Comparison of ENCODE assay signal across 8 cellular contexts in the genomic region with DNA sequence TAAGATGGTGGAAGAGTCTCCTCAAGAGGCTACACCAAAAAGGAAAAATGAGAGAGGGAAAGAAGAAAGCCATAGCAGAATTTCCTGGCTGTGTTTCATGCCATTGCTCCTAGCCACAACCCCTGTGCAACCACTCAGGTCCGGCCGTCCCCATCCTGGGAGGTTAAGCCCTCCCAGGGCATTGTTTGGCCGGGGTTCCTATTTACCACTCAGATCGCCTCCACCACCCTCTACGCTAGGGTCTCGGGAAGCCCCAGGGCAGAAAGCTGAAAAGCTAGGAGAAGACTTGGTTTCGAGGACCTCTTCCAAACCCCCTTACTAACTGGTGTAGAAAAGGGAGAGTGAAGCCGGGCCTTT. TPM values are rescaled to one million over a fixed set of nuclear protein-coding genes. Genes with fewer than 3 reads are reported as not detected.
DNase-seq lines count a peak whose midpoint lies in the region; ATAC-seq and TF ChIP-seq lines count a peak whose summit lies in the region.

No MANE protein-coding gene starts in this region.

- H3K4me3 ChIP-seq in lung, result peak overlapping the region; percentile 80

- ATAC-seq in HG03521 (IDR thresholded peaks at IDR 0.05; ENCODE audit: unreplicated experiment) (peak; percentile 14), lung (ENCODE audit: insufficient read depth, low FRiP score) (peak; percentile 28)
- peak; percentile 23 for ATAC-seq in stimulated activated naive CD8-positive, alpha-beta T cell treated with anti-CD3 and anti-CD28 coated beads, Interleukin-15, amount 100 ng/mL, for 72 hours

- peak overlapping the region; percentile 98 to 99 for H3K27ac Mint-ChIP-seq in stimulated activated naive CD8-positive, alpha-beta T cell treated with anti-CD3 and anti-CD28 coated beads, Interleukin-15, amount 100 ng/mL, for 72 hours

- WGBS in lung, 2 donors, result 1% methylated on average over 8 of the region's 8 CpGs

- peaks cover 15% of the 10 kb centered on the region for H3K4me1 Mint-ChIP-seq in stimulated activated naive CD8-positive, alpha-beta T cell treated with anti-CD3 and anti-CD28 coated beads, Interleukin-15, amount 100 ng/mL, for 72 hours

- DNase-seq in DMS79 treated with DMSO at 0.1 percent for 48 hours (lab: John Stamatoyannopoulos, UW) (peak; percentile 25), GM20000 (ENCODE audit: low spot score) (peak; percentile 42), SW 1271 (lab: John Stamatoyannopoulos, UW) (peak; percentile 32 to 68), dermis microvascular lymphatic vessel endothelial cell (ENCODE audit: low read depth in 2 of 2) (peak; percentile 24 to 71), lung (ENCODE audit: low spot score) (no peak), T-helper 9 cell (no peak)
- DNase-seq in stimulated activated naive CD8-positive, alpha-beta T cell treated with anti-CD3 and anti-CD28 coated beads, Interleukin-15, amount 100 ng/mL, for 72 hours, result no peak

- no peaks in the 10 kb centered on the region for H3K27me3 Mint-ChIP-seq in stimulated activated naive CD8-positive, alpha-beta T cell treated with anti-CD3 and anti-CD28 coated beads, Interleukin-15, amount 100 ng/mL, for 72 hours

- no peaks in the 10 kb centered on the region for H3K36me3 ChIP-seq in lung (ENCODE audit: control insufficient read depth in 2 of 2, insufficient read depth in 2 of 2, low read length in 2 of 2)

- H3K9me3 ChIP-seq in lung (ENCODE audit: control insufficient read depth in 2 of 2, insufficient read depth in 1 of 2, low read length in 1 of 2), result no peaks in the 10 kb centered on the region

- H3K27me3 ChIP-seq in lung (ENCODE audit: control insufficient read depth, insufficient read depth), result no peaks in the 10 kb centered on the region

- H3K4me1 ChIP-seq in lung (ENCODE audit: control insufficient read depth in 2 of 2, insufficient read depth in 2 of 2, low read length in 2 of 2), result no peaks in the 10 kb centered on the region

- TF ChIP-seq CTCF in GM20000 (IDR thresholded peaks at IDR 0.05; ENCODE audit: extremely low read depth, missing control alignments) (no peak), lung (IDR thresholded peaks at IDR 0.05; ENCODE audit: control extremely low read depth, extremely low read depth) (no peak)

- peak overlapping the region; percentile 90 to 91 for H3K27ac ChIP-seq in lung (ENCODE audit: low read depth in 1 of 2, low read length in 1 of 2)

- H3K4me3 Mint-ChIP-seq in stimulated activated naive CD8-positive, alpha-beta T cell treated with anti-CD3 and anti-CD28 coated beads, Interleukin-15, amount 100 ng/mL, for 72 hours, result peak overlapping the region; percentile 93 to 96

- H3K9me3 Mint-ChIP-seq in stimulated activated naive CD8-positive, alpha-beta T cell treated with anti-CD3 and anti-CD28 coated beads, Interleukin-15, amount 100 ng/mL, for 72 hours, result no peaks in the 10 kb centered on the region

RNA-seq across cellular contexts. Expression of a gene that starts 0.7 kb away (rescaled TPM):
- total RNA-seq in dermis microvascular lymphatic vessel endothelial cell (57.0 and 92.5 TPM in 2 replicates), lung (10 to 100 TPM; 37.7 to 60.2 TPM)
- 10 to 100 TPM; 11.9 to 13.0 TPM for polyA plus RNA-seq in lung

RNA-seq across cellular contexts. Expression of a gene that starts 8.7 kb away (rescaled TPM):
- total RNA-seq in dermis microvascular lymphatic vessel endothelial cell (10.7 and 12.0 TPM in 2 replicates), lung (10 to 100 TPM in 1 of 2 donors, 1 to 10 TPM in 1; 8.0 to 16.6 TPM)
- 1 to 10 TPM; 2.5 to 4.3 TPM for polyA plus RNA-seq in lung

RNA-seq across cellular contexts. Expression of a gene that starts 26.9 kb away (rescaled TPM):
- 2.6 and 3.5 TPM in 2 replicates for total RNA-seq in dermis microvascular lymphatic vessel endothelial cell
- 10 to 100 TPM in 1 of 2 donors, 1 to 10 TPM in 1; 4.0 to 15.0 TPM for total RNA-seq in lung
- 1 to 10 TPM; 2.4 to 2.7 TPM for polyA plus RNA-seq in lung

RNA-seq across cellular contexts. Expression of a gene that starts 36.4 kb away (rescaled TPM):
- total RNA-seq in dermis microvascular lymphatic vessel endothelial cell, result 34.4 and 46.7 TPM in 2 replicates
- total RNA-seq in lung, result 100 to 1,000 TPM in 1 of 2 donors, 10 to 100 TPM in 1; 55.0 to 103 TPM
- polyA plus RNA-seq in lung, result 10 to 100 TPM in 1 of 2 donors, 1 to 10 TPM in 1; 9.6 to 14.7 TPM

Comparison
In these comparisons a context has a peak if more than half of its experiments do, and no peak if none do; other contexts are left out.
1. DNase-seq: peak in DMS79 treated with DMSO at 0.1 percent for 48 hours (single experiment), GM20000 (single experiment), SW 1271 (2 of 2) and dermis microvascular lymphatic vessel endothelial cell (2 of 2); none in lung (single experiment), stimulated activated naive CD8-positive, alpha-beta T cell treated with anti-CD3 and anti-CD28 coated beads, Interleukin-15, amount 100 ng/mL, for 72 hours (0 of 2) and T-helper 9 cell (single experiment).
2. Peak in every context shown above with its lines, with median percentiles within 50 percentile points of each other: ATAC-seq.